Comparison of ENCODE assay signal across 20 cellular contexts in the genomic region with DNA sequence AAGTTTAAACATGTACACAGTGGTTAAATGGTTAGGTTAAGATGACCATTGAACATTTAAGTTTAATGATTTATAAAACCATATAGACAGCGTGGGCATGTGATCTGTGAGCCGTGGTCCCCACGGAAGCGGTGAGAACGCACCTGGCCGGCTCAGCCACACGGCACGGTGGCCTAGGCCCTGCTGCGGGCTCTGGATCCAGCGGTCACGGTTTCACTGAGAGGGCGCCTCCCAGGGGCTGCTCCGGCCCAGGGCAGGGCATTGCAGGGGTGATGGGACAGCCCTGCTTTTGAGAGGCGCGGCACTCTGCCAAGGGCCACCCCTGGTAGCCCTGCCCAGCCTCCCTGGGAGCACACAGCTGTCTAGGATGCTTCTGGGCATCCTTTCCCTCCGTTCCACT.
"Had no signal": no experiment of that assay in that cellular context is flagged by ENCODE, and none has a peak within 500 bp of the region (broad histone marks: within the 10 kb centered on the region; RNA-seq: fewer than 3 reads in every experiment).

No MANE protein-coding gene starts in this region.

- H3K4me3 Mint-ChIP-seq: natural killer cell treated with Interleukin-12 subunit alpha and Interleukin-12 subunit beta and Interleukin-15 and Interleukin-18, amount 100 ng/mL, for 72 hours; type B pancreatic cell had no signal

- DNase-seq: effector CD8-positive, alpha-beta T cell; gastrocnemius medialis; heart right ventricle; hypothalamus; kidney glomerular epithelial cell; mammary epithelial cell; nucleus accumbens; ovary; sigmoid colon; stimulated activated CD4-positive, alpha-beta T cell treated with anti-CD3 and anti-CD28 coated beads, Interleukin-2, amount 100 ng/mL, for 24 hours; stimulated activated naive CD4-positive, alpha-beta T cell treated with Interleukin-2 at 50 U/mL for 16 hours had no signal

- H3K9ac ChIP-seq: neural progenitor cell had no signal

- H3K36me3 ChIP-seq: gastrocnemius medialis, heart right ventricle, neural progenitor cell, ovary, right atrium auricular region, sigmoid colon, vagina had no signal

- H3K9me3 ChIP-seq: gastrocnemius medialis, ovary, right atrium auricular region, sigmoid colon, vagina had no signal

- H3K9me3 Mint-ChIP-seq: natural killer cell treated with Interleukin-12 subunit alpha and Interleukin-12 subunit beta and Interleukin-15 and Interleukin-18, amount 100 ng/mL, for 72 hours had no signal

- H3K36me3 Mint-ChIP-seq: natural killer cell treated with Interleukin-12 subunit alpha and Interleukin-12 subunit beta and Interleukin-15 and Interleukin-18, amount 100 ng/mL, for 72 hours; neural progenitor cell; type B pancreatic cell had no signal

- H3K27ac Mint-ChIP-seq: natural killer cell treated with Interleukin-12 subunit alpha and Interleukin-12 subunit beta and Interleukin-15 and Interleukin-18, amount 100 ng/mL, for 72 hours; type B pancreatic cell had no signal

- H3K27ac ChIP-seq: coronary artery, gastrocnemius medialis, heart right ventricle, neural progenitor cell, ovary, right atrium auricular region, sigmoid colon, skin epidermis, vagina had no signal

- H3K4me2 ChIP-seq: neural progenitor cell had no signal

- ATAC-seq: esophagus mucosa, gastrocnemius medialis, heart right ventricle, left lobe of liver had no signal

- H3K4me1 ChIP-seq: gastrocnemius medialis, heart right ventricle, neural progenitor cell, right atrium auricular region, sigmoid colon, vagina had no signal

- H3K27me3 ChIP-seq: gastrocnemius medialis, heart right ventricle, neural progenitor cell, ovary, right atrium auricular region, sigmoid colon, vagina had no signal

- H3K27me3 Mint-ChIP-seq: type B pancreatic cell had no signal

- H3K4me3 ChIP-seq: coronary artery, gastrocnemius medialis, heart right ventricle, neural progenitor cell, ovary, right atrium auricular region, sigmoid colon, skin epidermis, vagina had no signal

- H2AFZ ChIP-seq: neural progenitor cell had no signal
